Comparison of ENCODE assay signal across 24 cellular contexts in genomic region chr18:692841-693240, GRCh38. TPM values are rescaled to one million over a fixed set of nuclear protein-coding genes. Genes with fewer than 3 reads are reported as not detected.
DNase-seq lines count a peak whose midpoint lies in the region; ATAC-seq and TF ChIP-seq lines count a peak whose summit lies in the region.
"Had no signal": no experiment of that assay in that cellular context is flagged by ENCODE, and none has a peak within 500 bp of the region (broad histone marks: within the 10 kb centered on the region; RNA-seq: fewer than 3 reads in every experiment).

No MANE protein-coding gene starts in this region.

- H3K4me2 ChIP-seq in DND-41 (ENCODE audit: insufficient read depth, low read length) = peak overlapping the region; percentile 14; the same call in 1 of the 2 replicates
- H3K4me2 ChIP-seq: hepatocyte had no signal

- H3K9ac ChIP-seq in DND-41 (ENCODE audit: low read depth, low read length) = peak overlapping the region; percentile 27; the same call in 1 of the 2 replicates

- TF ChIP-seq CTCF in CD8-positive, alpha-beta T cell (IDR thresholded peaks at IDR 0.05) = no peak
- no peak for TF ChIP-seq CTCF in DND-41 (IDR thresholded peaks at IDR 0.05; ENCODE audit: borderline replicate concordance, extremely low read depth, low read length, poor library complexity, severe bottlenecking)
- no peak for TF ChIP-seq CTCF in Panc1 (IDR thresholded peaks at IDR 0.05)
- TF ChIP-seq CTCF in nephron progenitor cell (IDR thresholded peaks at IDR 0.05) = no peak

- in situ Hi-C loops in Panc1 (cut with HindIII; ENCODE audit: low pct_unique_long_range_greater_than_20kb, low sequenced_read_pairs) = no loop called here

- no peaks in the 10 kb centered on the region for H3K9me3 ChIP-seq in CD8-positive, alpha-beta T cell (ENCODE audit: low read length)
- H3K9me3 ChIP-seq in DND-41 (ENCODE audit: insufficient read depth, low read length, severe bottlenecking) (no peaks in the 10 kb centered on the region), Panc1 (ENCODE audit: control insufficient read depth, insufficient read depth, low read depth, low read length) (no peaks in the 10 kb centered on the region)
- H3K9me3 ChIP-seq: gastroesophageal sphincter, psoas muscle, upper lobe of left lung had no signal

- intact Hi-C loops in CD8-positive, alpha-beta T cell (cut with DNase I, micrococcal nuclease) = no loop called here
- intact Hi-C loops in Panc1 (cut with micrococcal nuclease; ENCODE audit: unreplicated experiment) = no loop called here

- no peaks in the 10 kb centered on the region for H3K79me2 ChIP-seq in DND-41 (ENCODE audit: insufficient read depth, low read length)

- no peak overlapping the region for H3K4me3 ChIP-seq in CD8-positive, alpha-beta T cell (ENCODE audit: low read depth, low read length)
- H3K4me3 ChIP-seq in DND-41 (ENCODE audit: low read depth in 1 of 2, low read length in 2 of 2) (no peak overlapping the region), Panc1 (ENCODE audit: low read depth in 2 of 2, low read length in 2 of 2) (no peak overlapping the region)
- H3K4me3 ChIP-seq: dorsolateral prefrontal cortex, gastroesophageal sphincter, hepatocyte, psoas muscle, upper lobe of left lung had no signal

- no peaks in the 10 kb centered on the region for H3K27me3 Mint-ChIP-seq in CD8-positive, alpha-beta T cell (ENCODE audit: low read depth)
- no peaks in the 10 kb centered on the region for H3K27me3 Mint-ChIP-seq in nephron progenitor cell (ENCODE audit: low read depth, poor library complexity)
- H3K27me3 Mint-ChIP-seq: activated naive CD4-positive, alpha-beta T cell treated with anti-CD3 and anti-CD28 coated beads, Interleukin-2, amount 50 U/mL, for 24 hours had no signal

- POLR2A ChIA-PET in CD8-positive, alpha-beta T cell (lab: Charles Lee) = no interaction called here
- POLR2A ChIA-PET in Panc1 (lab: Charles Lee) = no interaction called here

- peak overlapping the region; percentile 64 for H3K27ac Mint-ChIP-seq in CD8-positive, alpha-beta T cell
- peak overlapping the region; percentile 81 for H3K27ac Mint-ChIP-seq in nephron progenitor cell

- H3K36me3 ChIP-seq in CD8-positive, alpha-beta T cell (ENCODE audit: insufficient read depth, low read length) = peaks cover 4% of the 10 kb centered on the region
- H3K36me3 ChIP-seq in DND-41 (ENCODE audit: insufficient read depth, low read length) (no peaks in the 10 kb centered on the region), Panc1 (ENCODE audit: control insufficient read depth, insufficient read depth, low read length) (peaks cover 11% of the 10 kb centered on the region; the same call in 1 of the 2 replicates)

- H3K36me3 Mint-ChIP-seq in CD8-positive, alpha-beta T cell = peaks cover 54% of the 10 kb centered on the region
- peaks cover 60% of the 10 kb centered on the region for H3K36me3 Mint-ChIP-seq in nephron progenitor cell (ENCODE audit: low read depth)

- H3K4me1 ChIP-seq in CD8-positive, alpha-beta T cell (ENCODE audit: insufficient read depth, low read length) = no peaks in the 10 kb centered on the region
- H3K4me1 ChIP-seq in DND-41 (ENCODE audit: insufficient read depth, low read length) (peaks cover 27% of the 10 kb centered on the region), Panc1 (ENCODE audit: control insufficient read depth, insufficient read depth, low read length) (no peaks in the 10 kb centered on the region)
- H3K4me1 ChIP-seq: psoas muscle, upper lobe of left lung had no signal

- no peaks in the 10 kb centered on the region for H3K4me1 Mint-ChIP-seq in CD8-positive, alpha-beta T cell (ENCODE audit: low read depth)
- peaks cover 2% of the 10 kb centered on the region for H3K4me1 Mint-ChIP-seq in nephron progenitor cell
- H3K4me1 Mint-ChIP-seq: activated naive CD4-positive, alpha-beta T cell treated with anti-CD3 and anti-CD28 coated beads, Interleukin-2, amount 50 U/mL, for 24 hours had no signal

- no peaks in the 10 kb centered on the region for H4K20me1 ChIP-seq in DND-41 (ENCODE audit: insufficient read depth, low read length)

- peak in 1 of 7 experiments; percentile 35 for DNase-seq in CD8-positive, alpha-beta T cell
- peak; percentile 70 for DNase-seq in DND-41
- no peak for DNase-seq in Panc1 (ENCODE audit: low read depth, low spot score)
- DNase-seq in nephron progenitor cell = no peak
- no peak for DNase-seq in stimulated activated CD8-positive, alpha-beta memory T cell treated with anti-CD3 and anti-CD28 coated beads, Interleukin-4, amount 100 ng/mL, for 48 hours
- DNase-seq in DMS 273 (lab: John Stamatoyannopoulos, UW; ENCODE audit: unreplicated experiment) = no peak
- DNase-seq in NCI-H69 (lab: John Stamatoyannopoulos, UW) = no peak
- DNase-seq: activated CD4-positive, alpha-beta T cell treated with anti-CD3 and anti-CD28 coated beads for 48 hours; activated T-cell treated with anti-CD3 and anti-CD28 coated beads, Interleukin-2, amount 50 U/mL, for 48 hours; cerebellar nuclear complex; dorsolateral prefrontal cortex; HCEC 1CT; Karpas-422; left colon; NCI-H510A treated with DMSO at 0.1 percent for 48 hours; PC-3; psoas muscle; Right ventricle myocardium superior; upper lobe of left lung; WERI-Rb-1 had no signal

- H3K4me3 Mint-ChIP-seq in CD8-positive, alpha-beta T cell = no peak overlapping the region
- H3K4me3 Mint-ChIP-seq in nephron progenitor cell = no peak overlapping the region
- H3K4me3 Mint-ChIP-seq: activated naive CD4-positive, alpha-beta T cell treated with anti-CD3 and anti-CD28 coated beads, Interleukin-2, amount 50 U/mL, for 24 hours; CD14-positive monocyte had no signal

- H3K27me3 ChIP-seq in CD8-positive, alpha-beta T cell (ENCODE audit: insufficient read depth, low read length) = no peaks in the 10 kb centered on the region
- H3K27me3 ChIP-seq in DND-41 (ENCODE audit: insufficient read depth, low read length, poor library complexity) (no peaks in the 10 kb centered on the region), Panc1 (ENCODE audit: control insufficient read depth, insufficient read depth, low read length) (no peaks in the 10 kb centered on the region)
- H3K27me3 ChIP-seq: gastroesophageal sphincter, hepatocyte, upper lobe of left lung had no signal

- no peak for ATAC-seq in CD8-positive, alpha-beta T cell
- ATAC-seq in DND-41 (ENCODE audit: insufficient read depth, low read depth) = peak; percentile 88
- no peak for ATAC-seq in Panc1
- ATAC-seq: gastroesophageal sphincter, left colon, PC-3, psoas muscle had no signal

- TSS peak; percentile 39 for BruUV-seq in Panc1 (replicated peaks; lab: Mats Ljungman, UMichigan)

- peak overlapping the region; percentile 53; the same call in 1 of the 2 replicates for H2AFZ ChIP-seq in DND-41 (ENCODE audit: low read depth, low read length)
- H2AFZ ChIP-seq: hepatocyte had no signal

- CTCF ChIA-PET in CD8-positive, alpha-beta T cell (lab: Charles Lee) = no interaction called here
- CTCF ChIA-PET in Panc1 (lab: Charles Lee) = no interaction called here

- H3K27ac ChIP-seq in CD8-positive, alpha-beta T cell (ENCODE audit: low read depth, low read length) = no peak overlapping the region
- H3K27ac ChIP-seq in DND-41 (ENCODE audit: low read length) (peak overlapping the region; percentile 78), Panc1 (ENCODE audit: low read length) (no peak overlapping the region)
- H3K27ac ChIP-seq: gastroesophageal sphincter, hepatocyte, psoas muscle, upper lobe of left lung, WERI-Rb-1 had no signal

- H3K9me3 Mint-ChIP-seq in CD8-positive, alpha-beta T cell = no peaks in the 10 kb centered on the region
- no peaks in the 10 kb centered on the region for H3K9me3 Mint-ChIP-seq in nephron progenitor cell
- H3K9me3 Mint-ChIP-seq: activated naive CD4-positive, alpha-beta T cell treated with anti-CD3 and anti-CD28 coated beads, Interleukin-2, amount 50 U/mL, for 24 hours; CD14-positive monocyte had no signal

RNA-seq across cellular contexts. Expression of gene ENOSF1, which starts 19.6 kb away (rescaled TPM):
- total RNA-seq in CD8-positive, alpha-beta T cell = 10 to 100 TPM; 32.2 to 39.7 TPM
- 53.7 TPM for total RNA-seq in Panc1 (2021; ENCODE audit: unreplicated experiment)
- 61.8 TPM for polyA plus RNA-seq in Panc1 (2012; ENCODE audit: insufficient read length)

RNA-seq across cellular contexts. Expression of gene TYMS, which starts 35.4 kb away (rescaled TPM):
- 1 to 10 TPM; 2.9 to 3.0 TPM for total RNA-seq in CD8-positive, alpha-beta T cell
- total RNA-seq in Panc1 (2021; ENCODE audit: unreplicated experiment) = 202 TPM
- polyA plus RNA-seq in Panc1 (2012; ENCODE audit: insufficient read length) = 157 TPM
- polyA plus RNA-seq: CD14-positive monocyte had no signal

Comparison
In these comparisons a context has a peak if more than half of its experiments do, and no peak if none do; other contexts are left out.
1. RNA of gene TYMS, which starts 35.4 kb away (total RNA-seq): 202 TPM in Panc1 (single experiment); 2.9 to 3.0 TPM in CD8-positive, alpha-beta T cell; every median in the first group is over 10 times any median in the second.